1 cellular context compared by ENCODE assay signal in the genomic region with DNA sequence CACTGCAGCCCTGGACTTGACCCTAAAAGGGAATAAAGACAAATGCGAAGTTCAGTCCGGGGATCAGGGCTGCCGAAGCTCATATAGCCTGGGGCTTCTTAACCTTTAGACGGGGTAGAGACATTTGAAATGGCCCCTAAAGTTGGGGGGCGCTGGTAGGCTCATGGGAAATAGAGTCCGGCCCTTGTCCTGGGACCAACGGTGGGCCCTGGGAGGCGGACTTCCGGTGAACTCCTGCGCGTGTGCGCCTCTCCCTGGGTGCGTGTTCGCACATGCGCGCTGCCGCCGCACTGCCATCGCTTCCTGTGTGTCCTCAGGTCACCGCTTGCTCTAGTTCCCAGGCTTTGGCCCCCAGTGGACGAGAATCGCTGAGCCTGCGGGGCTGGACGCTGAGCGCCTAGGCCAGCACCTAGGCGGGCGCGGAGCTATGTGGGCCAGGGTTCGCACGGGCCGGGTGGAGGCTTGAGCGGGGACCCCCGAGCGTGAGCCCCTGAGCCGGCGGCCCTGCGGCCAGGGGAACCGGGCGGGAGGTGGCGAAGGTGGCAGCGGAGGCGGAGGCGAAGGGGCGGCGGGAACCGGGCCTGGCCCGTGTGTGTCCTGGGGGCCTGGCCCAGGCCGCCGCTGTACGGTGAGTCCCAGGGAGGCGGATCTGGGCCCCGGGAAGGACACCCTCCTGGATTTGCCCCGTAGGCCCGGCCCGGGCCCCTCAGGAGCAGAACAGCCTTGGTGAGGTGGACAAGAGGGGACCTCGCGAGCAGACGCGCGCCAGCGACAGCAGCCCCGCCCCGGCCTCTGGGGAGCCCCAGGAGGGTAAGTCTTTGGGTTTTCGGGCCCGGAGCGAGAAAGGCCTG.
A peak's percentile ranks its signal among the peaks of the same experiment; 100 is the strongest.
TF ChIP-seq lines count a peak whose summit lies in the region.

No MANE protein-coding gene starts in this region.

TF ChIP-seq in HepG2, 621 proteins besides CTCF, POLR2A, EP300 and RAD21 (continued from another document and continues in another):
- TF ChIP-seq, protein P1, sequence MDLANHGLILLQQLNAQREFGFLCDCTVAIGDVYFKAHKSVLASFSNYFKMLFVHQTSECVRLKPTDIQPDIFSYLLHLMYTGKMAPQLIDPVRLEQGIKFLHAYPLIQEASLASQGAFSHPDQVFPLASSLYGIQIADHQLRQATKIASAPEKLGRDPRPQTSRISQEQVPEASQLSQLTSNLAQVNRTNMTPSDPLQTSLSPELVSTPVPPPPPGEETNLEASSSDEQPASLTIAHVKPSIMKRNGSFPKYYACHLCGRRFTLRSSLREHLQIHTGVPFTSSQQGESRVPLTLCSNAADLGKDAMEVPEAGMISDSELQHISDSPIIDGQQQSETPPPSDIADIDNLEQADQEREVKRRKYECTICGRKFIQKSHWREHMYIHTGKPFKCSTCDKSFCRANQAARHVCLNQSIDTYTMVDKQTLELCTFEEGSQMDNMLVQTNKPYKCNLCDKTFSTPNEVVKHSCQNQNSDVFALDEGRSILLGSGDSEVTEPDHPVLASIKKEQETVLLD (CRISPR knock-in tag; IDR thresholded peaks at IDR 0.05; ENCODE audit: low read depth) = peak; percentile 54; the same call in 1 of the 2 replicates
- TF ChIP-seq SNAPC2 (CRISPR knock-in tag; IDR thresholded peaks at IDR 0.05) (peak; percentile 47; the same call in 1 of the 2 replicates), NFYC (CRISPR knock-in tag; IDR thresholded peaks at IDR 0.05) (no peak; the same call in 1 of the 2 replicates), ZNF460 (CRISPR knock-in tag; IDR thresholded peaks at IDR 0.05; ENCODE audit: borderline replicate concordance) (no peak), FIP1L1 (IDR thresholded peaks at IDR 0.05; ENCODE audit: borderline replicate concordance, insufficient read depth, low read depth, low read length) (no peak), ZNF761 (CRISPR knock-in tag; conservative IDR thresholded peaks at IDR 0.05) (0 out of 2 replicates have a peak, but pooled peaks have one; percentile 44), FLYWCH1 (CRISPR knock-in tag; IDR thresholded peaks at IDR 0.05) (no peak), ZNF782 (CRISPR knock-in tag; IDR thresholded peaks at IDR 0.05; ENCODE audit: borderline replicate concordance) (no peak), HDAC1 (CRISPR knock-in tag; IDR thresholded peaks at IDR 0.05) (peak; percentile 74), ZNF546 (CRISPR knock-in tag; conservative IDR thresholded peaks at IDR 0.05) (no peak; the same call in none of the 2 replicates), SUZ12 (IDR thresholded peaks at IDR 0.05; ENCODE audit: low read depth, low read length) (no peak), MTA1 (CRISPR knock-in tag; IDR thresholded peaks at IDR 0.05; ENCODE audit: borderline replicate concordance) (no peak), ZNF776 (CRISPR knock-in tag; IDR thresholded peaks at IDR 0.05) (peak; percentile 99), ZNF850 (CRISPR knock-in tag; conservative IDR thresholded peaks at IDR 0.05) (no peak), NR3C1 (CRISPR knock-in tag; IDR thresholded peaks at IDR 0.05) (no peak), SMARCE1 (IDR thresholded peaks at IDR 0.05; ENCODE audit: borderline replicate concordance) (no peak), MATR3 (CRISPR knock-in tag; IDR thresholded peaks at IDR 0.05) (no peak), SIN3A (IDR thresholded peaks at IDR 0.05; ENCODE audit: borderline replicate concordance, low read depth, low read length) (peak; percentile 42; the same call in 1 of the 2 replicates), NFIB (CRISPR knock-in tag; IDR thresholded peaks at IDR 0.05; ENCODE audit: borderline replicate concordance) (no peak), ZNF552 (CRISPR knock-in tag; IDR thresholded peaks at IDR 0.05; ENCODE audit: borderline replicate concordance) (peak; percentile 77), PHF21A (CRISPR knock-in tag; IDR thresholded peaks at IDR 0.05) (peak; percentile 92), ZNF781 (CRISPR knock-in tag; IDR thresholded peaks at IDR 0.05; ENCODE audit: borderline replicate concordance, not compliant biosample characterization) (no peak), CHCHD3 (CRISPR knock-in tag; IDR thresholded peaks at IDR 0.05) (no peak), ZBTB3 (CRISPR knock-in tag; IDR thresholded peaks at IDR 0.05; ENCODE audit: borderline replicate concordance, low read depth) (no peak), RARA (CRISPR knock-in tag; IDR thresholded peaks at IDR 0.05) (no peak; the same call in 1 of the 2 replicates), NFE2L1 (CRISPR knock-in tag; IDR thresholded peaks at IDR 0.05; ENCODE audit: borderline replicate concordance) (no peak), ZNF207 (IDR thresholded peaks at IDR 0.05; ENCODE audit: borderline replicate concordance) (no peak), ZNF530 (CRISPR knock-in tag; IDR thresholded peaks at IDR 0.05; ENCODE audit: low read depth) (no peak), FOXP1 (IDR thresholded peaks at IDR 0.05) (no peak), FOXP1 (CRISPR knock-in tag; IDR thresholded peaks at IDR 0.05) (no peak), ZNF749 (CRISPR knock-in tag; IDR thresholded peaks at IDR 0.05; ENCODE audit: borderline replicate concordance) (no peak), SRF (IDR thresholded peaks at IDR 0.05; ENCODE audit: low read depth, low read length) (peak; percentile 50; the same call in 1 of the 2 replicates)
- TF ChIP-seq, protein P2, sequence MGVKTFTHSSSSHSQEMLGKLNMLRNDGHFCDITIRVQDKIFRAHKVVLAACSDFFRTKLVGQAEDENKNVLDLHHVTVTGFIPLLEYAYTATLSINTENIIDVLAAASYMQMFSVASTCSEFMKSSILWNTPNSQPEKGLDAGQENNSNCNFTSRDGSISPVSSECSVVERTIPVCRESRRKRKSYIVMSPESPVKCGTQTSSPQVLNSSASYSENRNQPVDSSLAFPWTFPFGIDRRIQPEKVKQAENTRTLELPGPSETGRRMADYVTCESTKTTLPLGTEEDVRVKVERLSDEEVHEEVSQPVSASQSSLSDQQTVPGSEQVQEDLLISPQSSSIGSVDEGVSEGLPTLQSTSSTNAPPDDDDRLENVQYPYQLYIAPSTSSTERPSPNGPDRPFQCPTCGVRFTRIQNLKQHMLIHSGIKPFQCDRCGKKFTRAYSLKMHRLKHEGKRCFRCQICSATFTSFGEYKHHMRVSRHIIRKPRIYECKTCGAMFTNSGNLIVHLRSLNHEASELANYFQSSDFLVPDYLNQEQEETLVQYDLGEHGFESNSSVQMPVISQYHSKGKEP (CRISPR knock-in tag; IDR thresholded peaks at IDR 0.05) = no peak
- TF ChIP-seq, protein P3, sequence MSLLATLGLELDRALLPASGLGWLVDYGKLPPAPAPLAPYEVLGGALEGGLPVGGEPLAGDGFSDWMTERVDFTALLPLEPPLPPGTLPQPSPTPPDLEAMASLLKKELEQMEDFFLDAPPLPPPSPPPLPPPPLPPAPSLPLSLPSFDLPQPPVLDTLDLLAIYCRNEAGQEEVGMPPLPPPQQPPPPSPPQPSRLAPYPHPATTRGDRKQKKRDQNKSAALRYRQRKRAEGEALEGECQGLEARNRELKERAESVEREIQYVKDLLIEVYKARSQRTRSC (CRISPR knock-in tag; IDR thresholded peaks at IDR 0.05; ENCODE audit: low read depth) = no peak
- TF ChIP-seq, protein P4, sequence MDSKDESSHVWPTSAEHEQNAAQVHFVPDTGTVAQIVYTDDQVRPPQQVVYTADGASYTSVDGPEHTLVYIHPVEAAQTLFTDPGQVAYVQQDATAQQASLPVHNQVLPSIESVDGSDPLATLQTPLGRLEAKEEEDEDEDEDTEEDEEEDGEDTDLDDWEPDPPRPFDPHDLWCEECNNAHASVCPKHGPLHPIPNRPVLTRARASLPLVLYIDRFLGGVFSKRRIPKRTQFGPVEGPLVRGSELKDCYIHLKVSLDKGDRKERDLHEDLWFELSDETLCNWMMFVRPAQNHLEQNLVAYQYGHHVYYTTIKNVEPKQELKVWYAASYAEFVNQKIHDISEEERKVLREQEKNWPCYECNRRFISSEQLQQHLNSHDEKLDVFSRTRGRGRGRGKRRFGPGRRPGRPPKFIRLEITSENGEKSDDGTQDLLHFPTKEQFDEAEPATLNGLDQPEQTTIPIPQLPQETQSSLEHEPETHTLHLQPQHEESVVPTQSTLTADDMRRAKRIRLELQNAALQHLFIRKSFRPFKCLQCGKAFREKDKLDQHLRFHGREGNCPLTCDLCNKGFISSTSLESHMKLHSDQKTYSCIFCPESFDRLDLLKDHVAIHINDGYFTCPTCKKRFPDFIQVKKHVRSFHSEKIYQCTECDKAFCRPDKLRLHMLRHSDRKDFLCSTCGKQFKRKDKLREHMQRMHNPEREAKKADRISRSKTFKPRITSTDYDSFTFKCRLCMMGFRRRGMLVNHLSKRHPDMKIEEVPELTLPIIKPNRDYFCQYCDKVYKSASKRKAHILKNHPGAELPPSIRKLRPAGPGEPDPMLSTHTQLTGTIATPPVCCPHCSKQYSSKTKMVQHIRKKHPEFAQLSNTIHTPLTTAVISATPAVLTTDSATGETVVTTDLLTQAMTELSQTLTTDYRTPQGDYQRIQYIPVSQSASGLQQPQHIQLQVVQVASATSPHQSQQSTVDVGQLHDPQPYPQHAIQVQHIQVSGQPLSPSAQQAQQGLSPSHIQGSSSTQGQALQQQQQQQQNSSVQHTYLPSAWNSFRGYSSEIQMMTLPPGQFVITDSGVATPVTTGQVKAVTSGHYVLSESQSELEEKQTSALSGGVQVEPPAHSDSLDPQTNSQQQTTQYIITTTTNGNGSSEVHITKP (CRISPR knock-in tag; IDR thresholded peaks at IDR 0.05; ENCODE audit: low read depth) = no peak
- TF ChIP-seq, protein P5, sequence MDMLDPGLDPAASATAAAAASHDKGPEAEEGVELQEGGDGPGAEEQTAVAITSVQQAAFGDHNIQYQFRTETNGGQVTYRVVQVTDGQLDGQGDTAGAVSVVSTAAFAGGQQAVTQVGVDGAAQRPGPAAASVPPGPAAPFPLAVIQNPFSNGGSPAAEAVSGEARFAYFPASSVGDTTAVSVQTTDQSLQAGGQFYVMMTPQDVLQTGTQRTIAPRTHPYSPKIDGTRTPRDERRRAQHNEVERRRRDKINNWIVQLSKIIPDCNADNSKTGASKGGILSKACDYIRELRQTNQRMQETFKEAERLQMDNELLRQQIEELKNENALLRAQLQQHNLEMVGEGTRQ (IDR thresholded peaks at IDR 0.05; ENCODE audit: low read depth, low read length) = no peak
- TF ChIP-seq, protein P5 (CRISPR knock-in tag; IDR thresholded peaks at IDR 0.05; ENCODE audit: borderline replicate concordance) = no peak
- TF ChIP-seq, protein P6, sequence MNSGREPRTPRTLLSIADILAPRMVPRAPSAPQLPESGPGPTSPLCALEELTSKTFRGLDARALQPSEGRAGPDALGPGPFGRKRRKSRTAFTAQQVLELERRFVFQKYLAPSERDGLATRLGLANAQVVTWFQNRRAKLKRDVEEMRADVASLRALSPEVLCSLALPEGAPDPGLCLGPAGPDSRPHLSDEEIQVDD (CRISPR knock-in tag; IDR thresholded peaks at IDR 0.05; ENCODE audit: borderline replicate concordance) = no peak
- TF ChIP-seq, protein P7, sequence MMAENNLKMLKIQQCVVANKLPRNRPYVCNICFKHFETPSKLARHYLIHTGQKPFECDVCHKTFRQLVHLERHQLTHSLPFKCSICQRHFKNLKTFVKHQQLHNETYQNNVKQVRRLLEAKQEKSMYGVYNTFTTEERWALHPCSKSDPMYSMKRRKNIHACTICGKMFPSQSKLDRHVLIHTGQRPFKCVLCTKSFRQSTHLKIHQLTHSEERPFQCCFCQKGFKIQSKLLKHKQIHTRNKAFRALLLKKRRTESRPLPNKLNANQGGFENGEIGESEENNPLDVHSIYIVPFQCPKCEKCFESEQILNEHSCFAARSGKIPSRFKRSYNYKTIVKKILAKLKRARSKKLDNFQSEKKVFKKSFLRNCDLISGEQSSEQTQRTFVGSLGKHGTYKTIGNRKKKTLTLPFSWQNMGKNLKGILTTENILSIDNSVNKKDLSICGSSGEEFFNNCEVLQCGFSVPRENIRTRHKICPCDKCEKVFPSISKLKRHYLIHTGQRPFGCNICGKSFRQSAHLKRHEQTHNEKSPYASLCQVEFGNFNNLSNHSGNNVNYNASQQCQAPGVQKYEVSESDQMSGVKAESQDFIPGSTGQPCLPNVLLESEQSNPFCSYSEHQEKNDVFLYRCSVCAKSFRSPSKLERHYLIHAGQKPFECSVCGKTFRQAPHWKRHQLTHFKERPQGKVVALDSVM (CRISPR knock-in tag; IDR thresholded peaks at IDR 0.05) = peak; percentile 63; the same call in 1 of the 2 replicates
- TF ChIP-seq, protein P8, sequence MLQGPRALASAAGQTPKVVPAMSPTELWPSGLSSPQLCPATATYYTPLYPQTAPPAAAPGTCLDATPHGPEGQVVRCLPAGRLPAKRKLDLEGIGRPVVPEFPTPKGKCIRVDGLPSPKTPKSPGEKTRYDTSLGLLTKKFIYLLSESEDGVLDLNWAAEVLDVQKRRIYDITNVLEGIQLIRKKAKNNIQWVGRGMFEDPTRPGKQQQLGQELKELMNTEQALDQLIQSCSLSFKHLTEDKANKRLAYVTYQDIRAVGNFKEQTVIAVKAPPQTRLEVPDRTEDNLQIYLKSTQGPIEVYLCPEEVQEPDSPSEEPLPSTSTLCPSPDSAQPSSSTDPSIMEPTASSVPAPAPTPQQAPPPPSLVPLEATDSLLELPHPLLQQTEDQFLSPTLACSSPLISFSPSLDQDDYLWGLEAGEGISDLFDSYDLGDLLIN (CRISPR knock-in tag; IDR thresholded peaks at IDR 0.05; ENCODE audit: borderline replicate concordance) = peak; percentile 91; the same call in 1 of the 2 replicates
